8 cellular contexts compared by ENCODE assay signal in the genomic region with DNA sequence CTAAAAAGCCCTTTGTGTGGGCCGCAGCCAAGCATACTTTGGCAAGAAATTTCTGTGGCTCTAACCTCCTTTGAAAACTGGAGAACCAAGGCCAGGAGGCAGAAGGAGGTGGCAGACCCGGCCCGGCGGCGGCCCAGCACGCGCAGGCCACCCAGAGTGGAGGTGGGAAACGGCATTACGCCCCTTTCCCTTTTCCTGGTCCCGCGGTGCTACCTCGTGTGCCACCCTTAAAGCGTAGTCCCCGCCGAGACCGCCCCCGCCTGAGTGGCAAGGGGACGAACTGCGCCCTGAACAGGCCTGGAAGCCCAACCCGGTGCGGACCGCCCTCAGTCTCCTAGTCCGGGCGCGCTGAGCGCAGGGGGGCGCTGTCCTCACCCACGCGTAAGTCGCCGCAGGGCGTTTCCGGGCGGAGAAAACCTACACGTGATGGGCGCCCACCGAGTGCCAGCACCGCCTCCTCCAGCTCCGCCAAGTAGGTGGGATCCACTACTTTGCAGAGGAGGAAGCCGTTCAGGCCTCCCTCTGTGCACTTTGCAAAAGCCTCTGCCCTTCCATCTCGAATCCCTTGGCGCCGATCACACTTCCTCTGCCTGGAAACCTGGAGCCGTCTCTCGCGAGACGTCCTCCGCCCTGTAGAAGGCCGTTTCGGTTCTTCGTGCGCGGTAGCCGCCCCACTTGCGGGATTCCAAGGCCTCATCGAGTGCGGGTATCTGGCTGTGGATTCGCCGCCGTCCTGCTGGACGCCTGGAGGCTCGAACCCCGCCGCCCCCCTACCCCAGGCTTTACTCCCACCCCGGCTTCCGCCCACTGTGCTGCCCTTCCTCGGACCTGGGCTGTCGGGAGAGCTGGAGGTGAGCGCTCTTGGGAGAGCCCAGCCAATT.
A peak's percentile ranks its signal among the peaks of the same experiment; 100 is the strongest.
DNase-seq lines count a peak whose midpoint lies in the region; ATAC-seq and TF ChIP-seq lines count a peak whose summit lies in the region.

A gene with protein sequence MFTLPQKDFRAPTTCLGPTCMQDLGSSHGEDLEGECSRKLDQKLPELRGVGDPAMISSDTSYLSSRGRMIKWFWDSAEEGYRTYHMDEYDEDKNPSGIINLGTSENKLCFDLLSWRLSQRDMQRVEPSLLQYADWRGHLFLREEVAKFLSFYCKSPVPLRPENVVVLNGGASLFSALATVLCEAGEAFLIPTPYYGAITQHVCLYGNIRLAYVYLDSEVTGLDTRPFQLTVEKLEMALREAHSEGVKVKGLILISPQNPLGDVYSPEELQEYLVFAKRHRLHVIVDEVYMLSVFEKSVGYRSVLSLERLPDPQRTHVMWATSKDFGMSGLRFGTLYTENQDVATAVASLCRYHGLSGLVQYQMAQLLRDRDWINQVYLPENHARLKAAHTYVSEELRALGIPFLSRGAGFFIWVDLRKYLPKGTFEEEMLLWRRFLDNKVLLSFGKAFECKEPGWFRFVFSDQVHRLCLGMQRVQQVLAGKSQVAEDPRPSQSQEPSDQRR (plus strand): TSS at position 420 of the 881 bp plus-strand sequence. CDS start 1,358 bp downstream, outside the sequence.

- peaks cover 24% of the 10 kb centered on the region for H3K4me1 Mint-ChIP-seq in activated T-cell treated with anti-CD3 and anti-CD28 coated beads, Interleukin-2, amount 50 U/mL, for 24 hours (ENCODE audit: low read depth)

- H3K27me3 Mint-ChIP-seq in activated T-cell treated with anti-CD3 and anti-CD28 coated beads, Interleukin-2, amount 50 U/mL, for 24 hours, result no peaks in the 10 kb centered on the region

- H3K9me3 Mint-ChIP-seq in activated T-cell treated with anti-CD3 and anti-CD28 coated beads, Interleukin-2, amount 50 U/mL, for 24 hours, result no peaks in the 10 kb centered on the region

- H3K36me3 Mint-ChIP-seq in activated T-cell treated with anti-CD3 and anti-CD28 coated beads, Interleukin-2, amount 50 U/mL, for 24 hours (ENCODE audit: low read depth), result peaks cover 3% of the 10 kb centered on the region

- peak within 1 kb of the TSS; percentile 81 for H3K4me3 Mint-ChIP-seq in activated T-cell treated with anti-CD3 and anti-CD28 coated beads, Interleukin-2, amount 50 U/mL, for 24 hours

- H2AFZ ChIP-seq in OCI-LY3 (ENCODE audit: low read depth, low read length), result peak within 1 kb of the TSS; percentile 89

- H3K27me3 ChIP-seq in OCI-LY3 (ENCODE audit: low read depth, low read length), result no peaks in the 10 kb centered on the region
- H3K27me3 ChIP-seq in mucosa of rectum (ENCODE audit: control insufficient read depth in 2 of 2, insufficient read depth in 2 of 2, low read length in 2 of 2), result no peaks in the 10 kb centered on the region

- ATAC-seq in GM19468 (IDR thresholded peaks at IDR 0.05; ENCODE audit: extremely low read depth, unreplicated experiment), result peak; percentile 94

- peak; percentile 70 for TF ChIP-seq CTCF in OCI-LY3 (IDR thresholded peaks at IDR 0.05; ENCODE audit: low read depth, low read length)

- H3K4me1 ChIP-seq in OCI-LY3 (ENCODE audit: low read length), result peaks cover 13% of the 10 kb centered on the region
- peaks cover 9% of the 10 kb centered on the region in 2 donors for H3K4me1 ChIP-seq in mucosa of rectum (ENCODE audit: control insufficient read depth in 2 of 2, insufficient read depth in 2 of 2, low read length in 2 of 2)

- H3K9ac ChIP-seq in OCI-LY3 (ENCODE audit: low read length) (peak within 1 kb of the TSS; percentile 75), mucosa of rectum (ENCODE audit: low read depth in 1 of 2, low read length in 2 of 2) (peak within 1 kb of the TSS; percentile 78 to 83)

- peak within 1 kb of the TSS; percentile 85 for H3K4me2 ChIP-seq in OCI-LY3 (ENCODE audit: low read length)

- DNase-seq in COLO668 (lab: John Stamatoyannopoulos, UW; ENCODE audit: unreplicated experiment) (peak; percentile 98), HPDE6-E6E7 (ENCODE audit: extremely low spot score) (peak; percentile 75), erythroblast (lab: John Stamatoyannopoulos, UW) (peak; percentile 93 to 95)
- peak; percentile 89 for DNase-seq in activated T-cell treated with anti-CD3 and anti-CD28 coated beads, Interleukin-2, amount 50 U/mL, for 24 hours
- peak; percentile 72 to 78 for DNase-seq in stimulated activated CD8-positive, alpha-beta memory T cell treated with anti-CD3 and anti-CD28 coated beads, Interleukin-4, amount 100 ng/mL, for 4 hours (ENCODE audit: low read depth in 2 of 2, low spot score in 1 of 2)

- 0 out of 2 replicates have a peak, but pooled peaks cover 3% of the 10 kb centered on the region for H3K79me2 ChIP-seq in OCI-LY3 (ENCODE audit: low read length)

- TF ChIP-seq POLR2A in erythroblast (IDR thresholded peaks at IDR 0.05; ENCODE audit: low read length), result peak; percentile 86

- H3K9me3 ChIP-seq in OCI-LY3 (ENCODE audit: insufficient read depth, low read length), result no peaks in the 10 kb centered on the region
- no peaks in the 10 kb centered on the region for H3K9me3 ChIP-seq in mucosa of rectum (ENCODE audit: control insufficient read depth in 2 of 2, low read length in 2 of 2)

- H4K20me1 ChIP-seq in OCI-LY3 (ENCODE audit: insufficient read depth, low read length), result no peaks in the 10 kb centered on the region

- H3K27ac Mint-ChIP-seq in activated T-cell treated with anti-CD3 and anti-CD28 coated beads, Interleukin-2, amount 50 U/mL, for 24 hours, result peak within 1 kb of the TSS; percentile 94

- H3K27ac ChIP-seq in OCI-LY3 (ENCODE audit: low read length) (peak within 1 kb of the TSS; percentile 41), mucosa of rectum (ENCODE audit: low read depth in 2 of 2, low read length in 2 of 2) (peak within 1 kb of the TSS; percentile 90 to 92)

- H3K36me3 ChIP-seq in OCI-LY3 (replicated peaks; ENCODE audit: low read depth, low read length) (no peaks in the 10 kb centered on the region), mucosa of rectum (ENCODE audit: control insufficient read depth in 2 of 2, insufficient read depth in 2 of 2, low read length in 2 of 2) (no peaks in the 10 kb centered on the region)

- H3K4me3 ChIP-seq in OCI-LY3 (ENCODE audit: low read length) (peak within 1 kb of the TSS; percentile 90), mucosa of rectum (ENCODE audit: low read length in 2 of 2) (peak within 1 kb of the TSS; percentile 68 to 95)

Comparison
In these comparisons a context has a peak if more than half of its experiments do, and no peak if none do; other contexts are left out.
1. Peak in every context shown above with its lines: DNase-seq, ATAC-seq, H3K4me3 ChIP-seq and H3K27ac ChIP-seq.